Comparison of ENCODE assay signal across 13 cellular contexts in genomic region chr7:30172451-30172850, GRCh38. TPM values are rescaled to one million over a fixed set of nuclear protein-coding genes. Genes with fewer than 3 reads are reported as not detected.
A peak's percentile ranks its signal among the peaks of the same experiment; 100 is the strongest.
DNase-seq lines count a peak whose midpoint lies in the region; FAIRE-seq and TF ChIP-seq lines count a peak whose summit lies in the region.
"Had no signal": no experiment of that assay in that cellular context is flagged by ENCODE, and none has a peak within 500 bp of the region (broad histone marks: within the 10 kb centered on the region; RNA-seq: fewer than 3 reads in every experiment).

No MANE protein-coding gene starts in this region.

- H3K27ac ChIP-seq in esophagus muscularis mucosa (replicated peaks in 1 of 4) (peak overlapping the region; percentile 79 to 84 (median 81)), smooth muscle cell (ENCODE audit: low read depth) (peak overlapping the region; percentile 57)
- H3K27ac ChIP-seq: ovary had no signal

- H3K79me2 ChIP-seq in smooth muscle cell (ENCODE audit: low read depth): no peaks in the 10 kb centered on the region

- H3K4me2 ChIP-seq in smooth muscle cell: no peak overlapping the region

- peaks cover 0 to 5% (median 0%) of the 10 kb centered on the region in 4 donors for H3K36me3 ChIP-seq in esophagus muscularis mucosa
- H3K36me3 ChIP-seq in smooth muscle cell (ENCODE audit: low read depth): no peaks in the 10 kb centered on the region
- H3K36me3 ChIP-seq: ovary had no signal

- H3K4me3 ChIP-seq in esophagus muscularis mucosa (no peak overlapping the region), smooth muscle cell (no peak overlapping the region)
- H3K4me3 ChIP-seq: ovary had no signal

- no peak overlapping the region for H3K9ac ChIP-seq in smooth muscle cell (ENCODE audit: low read depth)

- H3K9me3 Mint-ChIP-seq in immature natural killer cell: no peaks in the 10 kb centered on the region
- H3K9me3 Mint-ChIP-seq: activated T-cell treated with anti-CD3 and anti-CD28 coated beads, Interleukin-2, amount 50 U/mL, for 4 hours had no signal

- H3K27me3 ChIP-seq in esophagus muscularis mucosa: no peaks in the 10 kb centered on the region
- H3K27me3 ChIP-seq in smooth muscle cell (ENCODE audit: low read depth): no peaks in the 10 kb centered on the region
- H3K27me3 ChIP-seq: ovary had no signal

- no peak overlapping the region for H3K4me3 Mint-ChIP-seq in immature natural killer cell
- H3K4me3 Mint-ChIP-seq: activated T-cell treated with anti-CD3 and anti-CD28 coated beads, Interleukin-2, amount 50 U/mL, for 4 hours had no signal

- TF ChIP-seq EP300 in esophagus muscularis mucosa (IDR thresholded peaks at IDR 0.05): no peak

- no peak overlapping the region for H3K27ac Mint-ChIP-seq in immature natural killer cell

- DNase-seq in DMS153 (lab: John Stamatoyannopoulos, UW) (peak; percentile 23), DMS153 treated with DMSO at 0.1 percent for 48 hours (lab: John Stamatoyannopoulos, UW; ENCODE audit: unreplicated experiment) (no peak), RCC 7860 (ENCODE audit: low spot score) (peak; percentile 66), esophagus muscularis mucosa (ENCODE audit: extremely low spot score) (no peak), smooth muscle cell (lab: John Stamatoyannopoulos, UW; ENCODE audit: unreplicated experiment) (no peak), OCI-M1 (lab: John Stamatoyannopoulos, UW) (no peak), immature natural killer cell (no peak), NCI-H187 treated with DMSO at 0.1 percent for 48 hours (lab: John Stamatoyannopoulos, UW) (no peak)
- DNase-seq: activated T-cell treated with anti-CD3 and anti-CD28 coated beads, Interleukin-2, amount 50 U/mL, for 4 hours; dermis blood vessel endothelial cell had no signal

- no peaks in the 10 kb centered on the region for H3K9me3 ChIP-seq in esophagus muscularis mucosa
- H3K9me3 ChIP-seq in smooth muscle cell (replicated peaks; ENCODE audit: low read depth): no peaks in the 10 kb centered on the region
- H3K9me3 ChIP-seq: ovary had no signal

- peaks cover 0 to 5% (median 0%) of the 10 kb centered on the region in 3 donors for H3K36me3 Mint-ChIP-seq in immature natural killer cell

- H3K4me1 ChIP-seq in esophagus muscularis mucosa (peaks cover 43 to 83% (median 53%) of the 10 kb centered on the region in 4 donors), smooth muscle cell (ENCODE audit: low read depth) (peaks cover 7% of the 10 kb centered on the region)

- 74% methylated on average over 3 of the region's 3 CpGs for WGBS in esophagus muscularis mucosa
- 80% methylated on average over 3 of the region's 3 CpGs for WGBS in smooth muscle cell (ENCODE audit: low lambda C conversion rate)

- no peak for FAIRE-seq in RCC 7860 (lab: Jason Lieb, UNC)
- FAIRE-seq: A204.1, islet of Langerhans had no signal

- peaks cover 0 to 6% (median 0%) of the 10 kb centered on the region in 3 donors for H3K27me3 Mint-ChIP-seq in immature natural killer cell (ENCODE audit: low read depth in 3 of 3)

- H4K20me1 ChIP-seq in smooth muscle cell (ENCODE audit: low read depth): no peaks in the 10 kb centered on the region

- intact Hi-C loops in esophagus muscularis mucosa (cut with DNase I): no loop called here

- no peak for TF ChIP-seq POLR2A in esophagus muscularis mucosa (IDR thresholded peaks at IDR 0.05; ENCODE audit: low read depth)

- peaks cover 30% of the 10 kb centered on the region in 2 donors for H3K4me1 Mint-ChIP-seq in immature natural killer cell

- H2AFZ ChIP-seq in smooth muscle cell (ENCODE audit: low read depth): no peak overlapping the region

- TF ChIP-seq CTCF in esophagus muscularis mucosa (IDR thresholded peaks at IDR 0.05): no peak
- TF ChIP-seq CTCF in smooth muscle cell (IDR thresholded peaks at IDR 0.05; ENCODE audit: borderline replicate concordance, insufficient read depth, poor library complexity, severe bottlenecking): no peak

- H3F3A ChIP-seq in smooth muscle cell (ENCODE audit: low read depth): peaks cover 5% of the 10 kb centered on the region

RNA-seq across cellular contexts. Expression of gene MTURN, which starts 37.7 kb away (rescaled TPM):
- total RNA-seq in esophagus muscularis mucosa: 100 to 1,000 TPM; 158 to 249 (median 196) TPM
- total RNA-seq in smooth muscle cell: 3.9 and 13.1 TPM in 2 replicates
- 3.1 and 5.9 TPM in 2 replicates for polyA plus RNA-seq in smooth muscle cell
- polyA plus RNA-seq in immature natural killer cell: 10 to 100 TPM in 1 of 3 donors, 1 to 10 TPM in 2; 7.1 to 11.0 (median 7.2) TPM

Comparison
In these comparisons a context has a peak if more than half of its experiments do, and no peak if none do; other contexts are left out.
1. DNase-seq: peak in DMS153 (single experiment) and RCC 7860 (single experiment); none in DMS153 treated with DMSO at 0.1 percent for 48 hours (single experiment), esophagus muscularis mucosa (single experiment), smooth muscle cell (single experiment), OCI-M1 (single experiment), immature natural killer cell (0 of 3) and NCI-H187 treated with DMSO at 0.1 percent for 48 hours (single experiment).
2. RNA of gene MTURN, which starts 37.7 kb away (total RNA-seq): 158 to 249 TPM in esophagus muscularis mucosa; 3.9 to 13.1 TPM in smooth muscle cell; every median in the first group is over 10 times any median in the second.